Comparison of ENCODE assay signal across 1 cellular context in the genomic region with DNA sequence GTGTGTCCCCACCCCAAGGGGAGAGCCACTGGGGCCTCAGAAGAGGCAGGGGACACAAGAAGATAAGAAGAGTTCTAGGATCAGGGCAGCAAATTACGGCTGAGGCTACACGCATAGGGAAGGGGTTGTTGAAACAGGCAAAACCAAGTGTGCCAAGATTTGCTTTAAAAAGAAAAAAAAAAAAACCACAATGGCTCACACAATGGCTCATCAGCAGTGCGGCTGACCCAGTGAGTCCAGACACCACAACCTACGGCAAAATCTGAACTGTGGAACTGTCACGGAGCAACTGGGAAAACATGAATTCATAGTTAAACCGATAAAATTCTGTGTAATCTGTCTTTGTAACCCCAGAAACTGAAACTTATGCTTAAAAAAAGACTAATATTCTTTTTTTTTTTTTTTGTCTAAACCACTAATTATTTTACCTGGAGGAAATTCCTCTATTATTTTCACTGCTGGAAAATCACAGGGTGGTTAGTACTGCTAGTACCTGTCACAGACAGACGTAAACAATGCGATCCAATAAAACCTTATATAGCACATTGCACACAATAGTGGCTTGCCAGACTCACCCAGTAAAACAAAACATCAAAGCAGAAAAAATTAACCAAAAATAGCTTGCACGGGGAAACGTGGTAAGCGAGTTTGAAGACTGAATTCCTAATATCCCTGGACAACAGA.
TF ChIP-seq lines count a peak whose summit lies in the region.

No MANE protein-coding gene starts in this region.

TF ChIP-seq in A549, 52 proteins besides CTCF, POLR2A, EP300 and RAD21:
- TF ChIP-seq MAFK (IDR thresholded peaks at IDR 0.05; ENCODE audit: partially characterized antibody), result no peak
- no peak for TF ChIP-seq PBX3 (IDR thresholded peaks at IDR 0.05)
- TF ChIP-seq ESRRA (IDR thresholded peaks at IDR 0.05; ENCODE audit: borderline replicate concordance, low read length), result no peak
- TF ChIP-seq RNF2 (IDR thresholded peaks at IDR 0.05; ENCODE audit: borderline replicate concordance, low read depth), result no peak
- no peak for TF ChIP-seq FOXS1 (CRISPR knock-in tag; IDR thresholded peaks at IDR 0.05)
- TF ChIP-seq ZFP36 (IDR thresholded peaks at IDR 0.05; ENCODE audit: borderline replicate concordance, partially characterized antibody), result no peak
- TF ChIP-seq PHF8 (IDR thresholded peaks at IDR 0.05; ENCODE audit: borderline replicate concordance, low read depth), result no peak
- no peak for TF ChIP-seq HEYL (CRISPR knock-in tag; IDR thresholded peaks at IDR 0.05)
- TF ChIP-seq KDM5A (IDR thresholded peaks at IDR 0.05), result no peak
- no peak for TF ChIP-seq HES2 (IDR thresholded peaks at IDR 0.05)
